In genomic region chr4:858831-859451, GRCh38 we compare ENCODE assay signal across 22 cellular contexts. TPM values are rescaled to one million over a fixed set of nuclear protein-coding genes. Genes with fewer than 3 reads are reported as not detected.
"Had no signal": no experiment of that assay in that cellular context is flagged by ENCODE, and none has a peak within 500 bp of the region (broad histone marks: within the 10 kb centered on the region; RNA-seq: fewer than 3 reads in every experiment).

No MANE protein-coding gene starts in this region.

- ATAC-seq: activated CD4-positive, alpha-beta T cell treated with anti-CD3 and anti-CD28 coated beads for 36 hours; activated T-cell treated with anti-CD3 and anti-CD28 coated beads, Interleukin-2, amount 50 U/mL, for 4 hours; naive thymus-derived CD4-positive, alpha-beta T cell had no signal

- H3K9me3 ChIP-seq: sigmoid colon, thoracic aorta, upper lobe of left lung had no signal

- H3K4me2 ChIP-seq: smooth muscle cell had no signal

- H3K4me3 ChIP-seq: lung, sigmoid colon, smooth muscle cell, thoracic aorta, upper lobe of left lung had no signal

- H3K27ac ChIP-seq: sigmoid colon, thoracic aorta, upper lobe of left lung had no signal

- H3K27ac Mint-ChIP-seq: activated B cell treated with CpG ODN at 0.5 μM for 24 hours; activated CD4-positive, alpha-beta T cell treated with anti-CD3 and anti-CD28 coated beads for 36 hours; activated naive CD4-positive, alpha-beta T cell treated with anti-CD3 and anti-CD28 coated beads for 36 hours; dendritic cell treated with granulocyte-macrophage colony-stimulating factor and Interleukin-4, amounts not matched to agents 40 ng/mL and 50 ng/mL, for 4 days had no signal

- H3K27me3 ChIP-seq: sigmoid colon, upper lobe of left lung had no signal

- H3K4me3 Mint-ChIP-seq: activated B cell treated with CpG ODN at 0.5 μM for 24 hours; activated CD4-positive, alpha-beta T cell treated with anti-CD3 and anti-CD28 coated beads for 36 hours; activated naive CD4-positive, alpha-beta T cell treated with anti-CD3 and anti-CD28 coated beads for 36 hours; activated T-cell treated with anti-CD3 and anti-CD28 coated beads, Interleukin-2, amount 50 U/mL, for 4 hours; dendritic cell treated with granulocyte-macrophage colony-stimulating factor and Interleukin-4, amounts not matched to agents 40 ng/mL and 50 ng/mL, for 4 days; naive thymus-derived CD4-positive, alpha-beta T cell; neural crest cell had no signal

- DNase-seq: activated B cell treated with CpG ODN at 0.5 μM for 24 hours; activated CD4-positive, alpha-beta T cell treated with anti-CD3 and anti-CD28 coated beads for 36 hours; activated CD4-positive, alpha-beta T cell treated with anti-CD3 and anti-CD28 coated beads, Interleukin-2, amount 50 U/mL, for 4 hours; activated CD8-positive, alpha-beta memory T cell treated with anti-CD3 and anti-CD28 coated beads for 24 hours; activated CD8-positive, alpha-beta memory T cell treated with anti-CD3 and anti-CD28 coated beads, Interleukin-2, amount 50 U/mL, for 48 hours; activated naive CD4-positive, alpha-beta T cell treated with anti-CD3 and anti-CD28 coated beads for 36 hours; activated T-cell treated with anti-CD3 and anti-CD28 coated beads, Interleukin-2, amount 50 U/mL, for 4 hours; amygdala; effector CD4-positive, alpha-beta T cell; hippocampal formation; occipital lobe; sigmoid colon; stimulated activated CD4-positive, alpha-beta T cell treated with anti-CD3 and anti-CD28 coated beads, Interleukin-2, amount 100 ng/mL, for 48 hours; stimulated activated CD8-positive, alpha-beta memory T cell treated with anti-CD3 and anti-CD28 coated beads, Interleukin-4, amount 100 ng/mL, for 48 hours; stimulated activated naive CD4-positive, alpha-beta T cell treated with Interleukin-2 at 50 U/mL for 16 hours had no signal

- H3K9me3 Mint-ChIP-seq: activated B cell treated with CpG ODN at 0.5 μM for 24 hours; activated naive CD4-positive, alpha-beta T cell treated with anti-CD3 and anti-CD28 coated beads for 36 hours; dendritic cell treated with granulocyte-macrophage colony-stimulating factor and Interleukin-4, amounts not matched to agents 40 ng/mL and 50 ng/mL, for 4 days; neural crest cell had no signal

- H3K4me1 ChIP-seq: sigmoid colon, upper lobe of left lung had no signal

- H3K27me3 Mint-ChIP-seq: activated B cell treated with CpG ODN at 0.5 μM for 24 hours; activated CD4-positive, alpha-beta T cell treated with anti-CD3 and anti-CD28 coated beads for 36 hours; dendritic cell treated with granulocyte-macrophage colony-stimulating factor and Interleukin-4, amounts not matched to agents 40 ng/mL and 50 ng/mL, for 4 days; naive thymus-derived CD4-positive, alpha-beta T cell had no signal

- H3K4me1 Mint-ChIP-seq: activated B cell treated with CpG ODN at 0.5 μM for 24 hours, neural crest cell had no signal

RNA-seq across cellular contexts. Expression of gene CPLX1, which starts 33.0 kb away (rescaled TPM):
- total RNA-seq: activated B cell treated with CpG ODN at 0.5 μM for 24 hours, smooth muscle cell had no signal
- polyA plus RNA-seq: smooth muscle cell had no signal
